2 cellular contexts compared by ENCODE assay signal in the genomic region with DNA sequence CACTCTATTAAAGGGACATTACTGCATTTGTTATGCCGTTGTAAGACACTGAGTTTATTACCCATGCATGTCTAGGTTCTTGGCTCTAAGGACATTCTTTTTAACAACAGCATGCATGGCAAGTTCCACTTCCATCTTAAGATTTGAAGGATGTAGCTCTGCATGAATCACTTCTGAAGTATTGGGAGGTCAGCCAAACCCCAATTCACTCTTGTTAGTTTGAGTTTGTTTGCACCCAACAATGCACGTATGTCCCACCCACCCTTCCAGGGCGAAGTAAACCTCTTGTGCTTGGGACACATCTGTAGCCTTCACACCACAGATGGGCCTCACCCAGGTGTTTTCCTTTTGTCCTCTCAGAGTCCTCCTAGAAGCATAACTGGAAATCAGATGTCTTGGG.
TF ChIP-seq lines count a peak whose summit lies in the region.

No MANE protein-coding gene starts in this region.

TF ChIP-seq in SK-N-SH, 30 proteins besides CTCF, POLR2A, EP300 and RAD21:
- TF ChIP-seq, protein P1, sequence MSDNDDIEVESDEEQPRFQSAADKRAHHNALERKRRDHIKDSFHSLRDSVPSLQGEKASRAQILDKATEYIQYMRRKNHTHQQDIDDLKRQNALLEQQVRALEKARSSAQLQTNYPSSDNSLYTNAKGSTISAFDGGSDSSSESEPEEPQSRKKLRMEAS (IDR thresholded peaks at IDR 0.05; ENCODE audit: low read depth) = peak; percentile 51; the same call in 1 of the 2 replicates
- TF ChIP-seq TCF12 (IDR thresholded peaks at IDR 0.05) = no peak
- TF ChIP-seq TEAD4 (IDR thresholded peaks at IDR 0.05; ENCODE audit: borderline replicate concordance, insufficient read depth) = no peak
- no peak for TF ChIP-seq ELF1 (IDR thresholded peaks at IDR 0.05)
TF ChIP-seq in SK-N-SH: peak in this region for 1.

TF ChIP-seq in SK-N-SH treated with all-trans-retinoic acid at 6 μM for 48 hours, 23 proteins besides CTCF, POLR2A, EP300 and RAD21:
- no peak for TF ChIP-seq ZNF565 (CRISPR knock-in tag; conservative IDR thresholded peaks at IDR 0.05; ENCODE audit: low read depth)
- TF ChIP-seq TOX (CRISPR knock-in tag; IDR thresholded peaks at IDR 0.05; ENCODE audit: borderline replicate concordance) = no peak
- no peak for TF ChIP-seq RARB (CRISPR knock-in tag; IDR thresholded peaks at IDR 0.05)
- TF ChIP-seq, protein P2, sequence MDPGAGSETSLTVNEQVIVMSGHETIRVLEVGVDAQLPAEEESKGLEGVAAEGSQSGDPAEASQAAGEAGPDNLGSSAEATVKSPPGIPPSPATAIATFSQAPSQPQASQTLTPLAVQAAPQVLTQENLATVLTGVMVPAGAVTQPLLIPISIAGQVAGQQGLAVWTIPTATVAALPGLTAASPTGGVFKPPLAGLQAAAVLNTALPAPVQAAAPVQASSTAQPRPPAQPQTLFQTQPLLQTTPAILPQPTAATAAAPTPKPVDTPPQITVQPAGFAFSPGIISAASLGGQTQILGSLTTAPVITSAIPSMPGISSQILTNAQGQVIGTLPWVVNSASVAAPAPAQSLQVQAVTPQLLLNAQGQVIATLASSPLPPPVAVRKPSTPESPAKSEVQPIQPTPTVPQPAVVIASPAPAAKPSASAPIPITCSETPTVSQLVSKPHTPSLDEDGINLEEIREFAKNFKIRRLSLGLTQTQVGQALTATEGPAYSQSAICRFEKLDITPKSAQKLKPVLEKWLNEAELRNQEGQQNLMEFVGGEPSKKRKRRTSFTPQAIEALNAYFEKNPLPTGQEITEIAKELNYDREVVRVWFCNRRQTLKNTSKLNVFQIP (CRISPR knock-in tag; IDR thresholded peaks at IDR 0.05; ENCODE audit: borderline replicate concordance, low read depth) = no peak
- TF ChIP-seq, protein P3, sequence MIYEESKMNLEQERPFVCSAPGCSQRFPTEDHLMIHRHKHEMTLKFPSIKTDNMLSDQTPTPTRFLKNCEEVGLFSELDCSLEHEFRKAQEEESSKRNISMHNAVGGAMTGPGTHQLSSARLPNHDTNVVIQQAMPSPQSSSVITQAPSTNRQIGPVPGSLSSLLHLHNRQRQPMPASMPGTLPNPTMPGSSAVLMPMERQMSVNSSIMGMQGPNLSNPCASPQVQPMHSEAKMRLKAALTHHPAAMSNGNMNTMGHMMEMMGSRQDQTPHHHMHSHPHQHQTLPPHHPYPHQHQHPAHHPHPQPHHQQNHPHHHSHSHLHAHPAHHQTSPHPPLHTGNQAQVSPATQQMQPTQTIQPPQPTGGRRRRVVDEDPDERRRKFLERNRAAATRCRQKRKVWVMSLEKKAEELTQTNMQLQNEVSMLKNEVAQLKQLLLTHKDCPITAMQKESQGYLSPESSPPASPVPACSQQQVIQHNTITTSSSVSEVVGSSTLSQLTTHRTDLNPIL (CRISPR knock-in tag; IDR thresholded peaks at IDR 0.05; ENCODE audit: low read depth) = no peak
- no peak for TF ChIP-seq CSDC2 (CRISPR knock-in tag; IDR thresholded peaks at IDR 0.05)
- TF ChIP-seq OSR1 (CRISPR knock-in tag; IDR thresholded peaks at IDR 0.05) = no peak
- no peak for TF ChIP-seq ISL1 (CRISPR knock-in tag; IDR thresholded peaks at IDR 0.05)
